In the genomic region with DNA sequence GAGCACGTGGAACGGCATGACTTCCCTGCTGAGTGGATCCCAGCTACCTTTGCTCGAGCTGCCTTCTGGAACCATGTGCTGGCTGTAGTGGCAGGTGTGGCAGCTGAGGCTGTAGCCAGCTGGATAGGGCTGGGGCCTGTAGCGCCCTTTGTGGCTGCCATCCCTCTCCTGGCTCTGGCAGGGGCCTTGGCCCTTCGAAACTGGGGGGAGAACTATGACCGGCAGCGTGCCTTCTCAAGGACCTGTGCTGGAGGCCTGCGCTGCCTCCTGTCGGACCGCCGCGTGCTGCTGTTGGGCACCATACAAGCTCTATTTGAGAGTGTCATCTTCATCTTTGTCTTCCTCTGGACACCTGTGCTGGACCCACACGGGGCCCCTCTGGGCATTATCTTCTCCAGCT, we compare ENCODE assay signal across 9 cellular contexts. TPM values are rescaled to one million over a fixed set of nuclear protein-coding genes. Genes with fewer than 3 reads are reported as not detected.
DNase-seq lines count a peak whose midpoint lies in the region; ATAC-seq, FAIRE-seq and TF ChIP-seq lines count a peak whose summit lies in the region.
"Had no signal": no experiment of that assay in that cellular context is flagged by ENCODE, and none has a peak within 500 bp of the region (broad histone marks: within the 10 kb centered on the region; RNA-seq: fewer than 3 reads in every experiment).

No MANE protein-coding gene starts in this region.

- no peak for TF ChIP-seq CTCF in GM23338 (conservative IDR thresholded peaks at IDR 0.05; ENCODE audit: low read depth in 2 of 2)
- TF ChIP-seq CTCF in pancreas (IDR thresholded peaks at IDR 0.05), result no peak

- peaks cover 21% of the 10 kb centered on the region for H3K27me3 Mint-ChIP-seq in GM23338 (ENCODE audit: insufficient read depth, low read depth, poor library complexity)

- peak overlapping the region; percentile 93; the same call in 1 of the 2 replicates for H3K4me2 ChIP-seq in GM23338

- no peak overlapping the region for H3K27ac Mint-ChIP-seq in GM23338

- H3K4me3 Mint-ChIP-seq in GM23338, result peak overlapping the region; percentile 96

- H3K9me2 ChIP-seq in GM23338 (ENCODE audit: insufficient read depth), result no peaks in the 10 kb centered on the region

- 88 to 89% methylated on average over 13 of the region's 13 CpGs for WGBS in esophagus, 2 donors
- WGBS in pancreas, 2 donors, result 86 to 92% methylated on average over 13 of the region's 13 CpGs

- no peaks in the 10 kb centered on the region for H4K20me1 ChIP-seq in GM23338 (replicated peaks; ENCODE audit: insufficient read depth)

- H2AFZ ChIP-seq in GM23338, result no peak overlapping the region

- H3K4me3 ChIP-seq in GM23338 (peak overlapping the region; percentile 94; the same call in 1 of the 2 replicates), SJSA1 (peak overlapping the region; percentile 89; the same call in 1 of the 2 replicates), esophagus (ENCODE audit: low read depth in 1 of 2, low read length in 2 of 2) (peak overlapping the region in 1 of 2 donors; percentile 91), skin epidermis (peak overlapping the region in 1 of 7 experiments; percentile 77), pancreas (peak overlapping the region in 1 of 4 donors; percentile 68)

- peaks cover 4% of the 10 kb centered on the region; the same call in 1 of the 2 replicates for H3K79me2 ChIP-seq in GM23338 (replicated peaks; ENCODE audit: insufficient read depth)

- DNase-seq in GM23338 (ENCODE audit: low spot score) (no peak), SJSA1 (ENCODE audit: low read depth in 1 of 2, low spot score in 2 of 2) (no peak), pancreas (no peak), foreskin melanocyte (no peak), NOMO-1 treated with DMSO at 0.1 percent for 48 hours (lab: John Stamatoyannopoulos, UW; ENCODE audit: unreplicated experiment) (no peak)
- DNase-seq: effector CD4-positive, alpha-beta T cell; NCI-H1417 treated with DMSO at 0.1 percent for 48 hours had no signal

- H3K27ac ChIP-seq in GM23338 (ENCODE audit: low read depth) (no peak overlapping the region), SJSA1 (no peak overlapping the region), esophagus (ENCODE audit: low read depth in 2 of 2, low read length in 1 of 2) (peak overlapping the region; percentile 96 to 98), skin epidermis (peak overlapping the region in 12 of 21 experiments; percentile 91 to 99 (median 94)), pancreas (no peak overlapping the region)

- H3K4me1 ChIP-seq in GM23338 (ENCODE audit: insufficient read depth) (peaks cover 12% of the 10 kb centered on the region), SJSA1 (replicated peaks) (peaks cover 18% of the 10 kb centered on the region), esophagus (ENCODE audit: control insufficient read depth in 2 of 2, insufficient read depth in 2 of 2, low read length in 1 of 2) (peaks cover 11 to 13% of the 10 kb centered on the region in 2 donors), pancreas (peaks cover 6 to 19% (median 17%) of the 10 kb centered on the region in 3 donors)

- H3K4me1 Mint-ChIP-seq in GM23338, result peaks cover 20% of the 10 kb centered on the region

- peaks cover 6% of the 10 kb centered on the region; the same call in 1 of the 3 replicates for H3K36me3 Mint-ChIP-seq in GM23338 (ENCODE audit: low read depth)

- H3K9me3 Mint-ChIP-seq in GM23338, result no peaks in the 10 kb centered on the region; the same call in 2 of the 3 replicates

- no peaks in the 10 kb centered on the region for H3K36me3 ChIP-seq in GM23338 (ENCODE audit: insufficient read depth)
- peaks cover 30% of the 10 kb centered on the region for H3K36me3 ChIP-seq in SJSA1
- peaks cover 0 to 19% of the 10 kb centered on the region in 2 donors for H3K36me3 ChIP-seq in esophagus (ENCODE audit: control insufficient read depth in 2 of 2, insufficient read depth in 2 of 2, low read length in 1 of 2)
- no peaks in the 10 kb centered on the region for H3K36me3 ChIP-seq in pancreas

- ATAC-seq in GM23338, result no peak
- no peak for ATAC-seq in pancreas

- H3F3A ChIP-seq in GM23338 (replicated peaks; ENCODE audit: low read depth), result peaks cover 13% of the 10 kb centered on the region

- H3K9me3 ChIP-seq in SJSA1 (replicated peaks), result no peaks in the 10 kb centered on the region
- no peaks in the 10 kb centered on the region for H3K9me3 ChIP-seq in esophagus (ENCODE audit: control insufficient read depth in 2 of 2, insufficient read depth in 1 of 2, low read depth in 1 of 2, low read length in 1 of 2)
- H3K9me3 ChIP-seq in pancreas, result no peaks in the 10 kb centered on the region

- no peak for FAIRE-seq in pancreas (lab: Jason Lieb, UNC)

- intact Hi-C loops in pancreas (cut with DNase I), result loop anchor here in 2 of 3 donors (5.0 kb wide), 1 partner anchor 36 kb away; no protein-coding TSS in a partner anchor

- H3K27me3 ChIP-seq in GM23338 (ENCODE audit: insufficient read depth) (no peaks in the 10 kb centered on the region), SJSA1 (replicated peaks) (no peaks in the 10 kb centered on the region), esophagus (ENCODE audit: control insufficient read depth in 1 of 2, insufficient read depth in 2 of 2, low read length in 2 of 2) (no peaks in the 10 kb centered on the region), pancreas (no peaks in the 10 kb centered on the region)

TF ChIP-seq in GM23338, 12 proteins besides CTCF, POLR2A, EP300 and RAD21:
- TF ChIP-seq JUNB (IDR thresholded peaks at IDR 0.05; ENCODE audit: unreplicated experiment), result no peak
- no peak for TF ChIP-seq ETS1 (IDR thresholded peaks at IDR 0.05)
- TF ChIP-seq EZH2 (IDR thresholded peaks at IDR 0.05; ENCODE audit: low read depth, unreplicated experiment), result no peak
TF ChIP-seq in GM23338: peak in this region for 0.

RNA-seq across cellular contexts. Expression of gene ESPL1, which starts 14.8 kb away (rescaled TPM):
- 39.6 and 56.5 TPM in 2 replicates for total RNA-seq in GM23338 (2014; rRNA removed; shearing (Covaris generic))
- polyA plus RNA-seq in GM23338 (2016; fragmentation: Nextera tagmentation; extraction: Ambion mirVana) (12.7 and 13.2 TPM in 2 replicates), esophagus (10 to 100 TPM; 43.8 to 66.1 TPM), pancreas (under 1 TPM; 0.09 to 0.27 TPM)
- total RNA-seq in SJSA1 (2014; rRNA removed; shearing (Covaris generic)), result 20.2 and 28.0 TPM in 2 replicates
- total RNA-seq in pancreas, result under 1 TPM; 0.09 to 0.81 (median 0.50) TPM

RNA-seq across cellular contexts. Expression of gene RARG, which starts 21.3 kb away (rescaled TPM):
- total RNA-seq in GM23338 (2014; rRNA removed; shearing (Covaris generic)), result 39.3 and 50.2 TPM in 2 replicates
- 16.4 and 18.5 TPM in 2 replicates for polyA plus RNA-seq in GM23338 (2016; fragmentation: Nextera tagmentation; extraction: Ambion mirVana)
- 13.5 and 13.6 TPM in 2 replicates for total RNA-seq in SJSA1 (2014; rRNA removed; shearing (Covaris generic))
- 100 to 1,000 TPM in 1 of 2 donors, 10 to 100 TPM in 1; 84.8 to 104 TPM for polyA plus RNA-seq in esophagus
- 10 to 100 TPM in 2 of 6 donors, 1 to 10 TPM in 4; 4.4 to 18.7 (median 7.4) TPM for total RNA-seq in pancreas
- polyA plus RNA-seq in pancreas, result 10 to 100 TPM; 10.3 to 11.7 TPM

RNA-seq across cellular contexts. Expression of gene PFDN5, which starts 42.0 kb away (rescaled TPM):
- 199 and 225 TPM in 2 replicates for total RNA-seq in GM23338 (2014; rRNA removed; shearing (Covaris generic))
- polyA plus RNA-seq in GM23338 (2016; fragmentation: Nextera tagmentation; extraction: Ambion mirVana) (567 and 586 TPM in 2 replicates), esophagus (100 to 1,000 TPM; 612 to 762 TPM), pancreas (100 to 1,000 TPM; 874 to 875 TPM)
- total RNA-seq in SJSA1 (2014; rRNA removed; shearing (Covaris generic)), result 450 and 523 TPM in 2 replicates
- 100 to 1,000 TPM; 203 to 247 (median 231) TPM for total RNA-seq in pancreas

RNA-seq across cellular contexts. Expression of gene MYG1, which starts 46.2 kb away (rescaled TPM):
- total RNA-seq in GM23338 (2014; rRNA removed; shearing (Covaris generic)), result 65.0 and 66.5 TPM in 2 replicates
- polyA plus RNA-seq in GM23338 (2016; fragmentation: Nextera tagmentation; extraction: Ambion mirVana) (94.2 and 100.0 TPM in 2 replicates), esophagus (10 to 100 TPM; 41.8 to 75.0 TPM), pancreas (10 to 100 TPM; 58.1 to 76.9 TPM)
- 40.6 and 45.1 TPM in 2 replicates for total RNA-seq in SJSA1 (2014; rRNA removed; shearing (Covaris generic))
- total RNA-seq in pancreas, result 10 to 100 TPM; 25.4 to 34.1 (median 30.6) TPM

RNA-seq across cellular contexts. Expression of gene ITGB7, which starts 46.2 kb away (rescaled TPM):
- 0.39 TPM in 1 of 2 replicates, not detected in the other for total RNA-seq in GM23338 (2014; rRNA removed; shearing (Covaris generic))
- polyA plus RNA-seq in GM23338 (2016; fragmentation: Nextera tagmentation; extraction: Ambion mirVana) (0.32 and 0.43 TPM in 2 replicates), esophagus (1 to 10 TPM; 7.5 to 8.0 TPM), pancreas (1 to 10 TPM; 1.6 to 1.8 TPM)
- 0.45 TPM in 1 of 2 replicates, not detected in the other for total RNA-seq in SJSA1 (2014; rRNA removed; shearing (Covaris generic))
- total RNA-seq in pancreas, result 1 to 10 TPM; 1.1 to 1.7 (median 1.4) TPM

Comparison
In these comparisons a context has a peak if more than half of its experiments do, and no peak if none do; other contexts are left out.
1. H3K27ac ChIP-seq: peak in esophagus (2 of 2) and skin epidermis (12 of 21); none in GM23338 (single experiment), SJSA1 (single experiment) and pancreas (0 of 4).
2. RNA of gene ESPL1, which starts 14.8 kb away (total RNA-seq): 39.6 to 56.5 TPM in GM23338 and 20.2 to 28.0 TPM in SJSA1; 0.09 to 0.81 TPM in pancreas; every median in the first group is over 10 times any median in the second.